In the genomic region with DNA sequence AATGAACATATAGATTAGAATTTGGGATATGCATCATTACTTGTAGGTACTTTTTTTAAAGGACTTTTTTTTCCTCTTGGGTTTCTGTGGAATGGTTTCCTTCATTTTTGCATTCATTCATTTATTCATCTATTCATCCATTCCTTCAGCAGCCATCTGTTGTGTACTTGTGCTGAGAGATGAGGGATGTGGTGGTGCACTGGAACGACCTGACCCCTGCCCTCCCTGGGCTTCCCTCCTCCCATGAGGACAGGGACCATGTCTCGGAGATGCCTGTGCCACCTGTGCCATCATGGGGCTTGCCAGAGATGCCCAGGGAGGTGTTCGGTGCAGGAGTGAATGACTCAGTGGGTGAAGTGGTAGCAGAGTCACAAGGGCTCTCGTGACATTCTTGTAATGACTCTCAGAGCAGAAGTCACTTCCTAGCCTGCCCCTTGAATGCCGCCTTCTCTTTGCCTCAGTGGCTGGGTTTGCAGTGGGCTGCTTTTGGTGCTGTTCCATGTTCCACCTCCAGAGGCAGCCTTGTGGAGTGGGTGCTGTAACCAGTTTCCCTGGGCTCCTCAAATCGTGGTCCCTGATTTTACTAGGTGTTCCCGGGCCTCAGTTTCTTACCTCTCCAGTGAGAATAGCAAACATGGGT, we compare ENCODE assay signal across 9 cellular contexts.
DNase-seq lines count a peak whose midpoint lies in the region; ATAC-seq and TF ChIP-seq lines count a peak whose summit lies in the region.
"Had no signal": no experiment of that assay in that cellular context is flagged by ENCODE, and none has a peak within 500 bp of the region (broad histone marks: within the 10 kb centered on the region; RNA-seq: fewer than 3 reads in every experiment).

No MANE protein-coding gene starts in this region.

- peak; percentile 40 for TF ChIP-seq CTCF in C4-2B (conservative IDR thresholded peaks at IDR 0.05)
- peak; percentile 31 for TF ChIP-seq CTCF in SU-DHL-6 (IDR thresholded peaks at IDR 0.05; ENCODE audit: insufficient read depth, low read length, poor library complexity, severe bottlenecking)
- TF ChIP-seq CTCF in cardiac fibroblast (IDR thresholded peaks at IDR 0.05; ENCODE audit: low read depth, low read length): peak; percentile 52

- H3K9me2 ChIP-seq in SU-DHL-6 (replicated peaks; ENCODE audit: insufficient read depth, low read length): no peaks in the 10 kb centered on the region

- no peak overlapping the region for H3K27ac ChIP-seq in C4-2B
- no peak overlapping the region for H3K27ac ChIP-seq in SU-DHL-6 (ENCODE audit: low read depth, low read length)

- no peak overlapping the region for H3K4me2 ChIP-seq in SU-DHL-6 (ENCODE audit: low read depth, low read length, poor library complexity, severe bottlenecking)

- no peaks in the 10 kb centered on the region for H3K36me3 ChIP-seq in SU-DHL-6 (ENCODE audit: low read length)
- H3K36me3 ChIP-seq: HAP-1 had no signal

- H3K4me3 ChIP-seq in SU-DHL-6 (ENCODE audit: insufficient read depth, low read length, poor library complexity, severe bottlenecking): no peak overlapping the region
- H3K4me3 ChIP-seq in cardiac fibroblast (replicated peaks in 1 of 2; ENCODE audit: low read depth in 2 of 2, low read length in 2 of 2): no peak overlapping the region
- H3K4me3 ChIP-seq: HAP-1 had no signal

- no peaks in the 10 kb centered on the region for H3K9me3 ChIP-seq in SU-DHL-6 (ENCODE audit: insufficient read depth, low read length)
- H3K9me3 ChIP-seq: HAP-1 had no signal

- no peaks in the 10 kb centered on the region for H3F3A ChIP-seq in SU-DHL-6 (ENCODE audit: insufficient read depth)

- H3K9ac ChIP-seq in SU-DHL-6 (ENCODE audit: low read length): no peak overlapping the region

- H4K20me1 ChIP-seq in SU-DHL-6 (ENCODE audit: low read depth, low read length): no peaks in the 10 kb centered on the region

- no peaks in the 10 kb centered on the region for H3K79me2 ChIP-seq in SU-DHL-6 (ENCODE audit: insufficient read depth, low read length)

- H3K27me3 ChIP-seq in SU-DHL-6 (ENCODE audit: low read length): no peaks in the 10 kb centered on the region

- H2AFZ ChIP-seq in SU-DHL-6 (ENCODE audit: low read depth, low read length, severe bottlenecking): no peak overlapping the region

- DNase-seq in cardiac fibroblast (ENCODE audit: low read depth in 2 of 2): no peak
- DNase-seq in stimulated activated CD4-positive, alpha-beta T cell treated with anti-CD3 and anti-CD28 coated beads, Interleukin-4, amount 100 ng/mL, for 24 hours: peak; percentile 77

- ATAC-seq in GM21717 (IDR thresholded peaks at IDR 0.05; ENCODE audit: unreplicated experiment) (peak; percentile 42), GM19455 (IDR thresholded peaks at IDR 0.05; ENCODE audit: unreplicated experiment) (no peak), HG03139 (IDR thresholded peaks at IDR 0.05; ENCODE audit: unreplicated experiment) (no peak), HG02840 (IDR thresholded peaks at IDR 0.05; ENCODE audit: low FRiP score, unreplicated experiment) (no peak)
